In genomic region chr16:49470550-49470949, GRCh38 we compare ENCODE assay signal across 10 cellular contexts.
"Had no signal": no experiment of that assay in that cellular context is flagged by ENCODE, and none has a peak within 500 bp of the region (broad histone marks: within the 10 kb centered on the region; RNA-seq: fewer than 3 reads in every experiment).

No MANE protein-coding gene starts in this region.

- H3K4me3 Mint-ChIP-seq: activated CD4-positive, alpha-beta T cell treated with anti-CD3 and anti-CD28 coated beads, Interleukin-2, amount 10 ng/mL, durations not matched to agents 24 days and 14 days; activated T-helper 17 cell treated with anti-CD3 and anti-CD28 coated beads, Interleukin-2, amount 50 U/mL, for 72 hours; neural crest cell; stimulated activated effector memory CD8-positive, alpha-beta T cell treated with anti-CD3 and anti-CD28 coated beads, Interleukin-12 subunit alpha, Interleukin-12 subunit beta, amount 100 ng/mL, for 72 hours; T-helper 1 cell treated with Interleukin-12 subunit alpha and Interleukin-12 subunit beta and Interleukin-4 antibody, amounts not matched to agents 30 μg/mL and 1 μg/mL, for 36 hours had no signal

- ATAC-seq: activated T-helper 17 cell treated with anti-CD3 and anti-CD28 coated beads, Interleukin-2, amount 50 U/mL, for 72 hours; pancreas; stimulated activated effector memory CD8-positive, alpha-beta T cell treated with anti-CD3 and anti-CD28 coated beads, Interleukin-12 subunit alpha, Interleukin-12 subunit beta, amount 100 ng/mL, for 72 hours had no signal

- H3K9me3 Mint-ChIP-seq: activated CD4-positive, alpha-beta T cell treated with anti-CD3 and anti-CD28 coated beads, Interleukin-2, amount 10 ng/mL, durations not matched to agents 24 days and 14 days; activated T-helper 17 cell treated with anti-CD3 and anti-CD28 coated beads, Interleukin-2, amount 50 U/mL, for 72 hours; neural crest cell; stimulated activated effector memory CD8-positive, alpha-beta T cell treated with anti-CD3 and anti-CD28 coated beads, Interleukin-12 subunit alpha, Interleukin-12 subunit beta, amount 100 ng/mL, for 72 hours; T-helper 1 cell treated with Interleukin-12 subunit alpha and Interleukin-12 subunit beta and Interleukin-4 antibody, amounts not matched to agents 30 μg/mL and 1 μg/mL, for 36 hours had no signal

- DNase-seq: activated CD4-positive, alpha-beta T cell treated with anti-CD3 and anti-CD28 coated beads, Interleukin-2, amount 10 ng/mL, durations not matched to agents 24 days and 14 days; activated naive CD4-positive, alpha-beta T cell treated with anti-CD3 and anti-CD28 coated beads, Interleukin-2, amount 50 U/mL, for 16 hours; effector CD4-positive, alpha-beta T cell; foreskin fibroblast; thyroid gland had no signal

- H3K27me3 Mint-ChIP-seq: activated T-helper 17 cell treated with anti-CD3 and anti-CD28 coated beads, Interleukin-2, amount 50 U/mL, for 72 hours had no signal

- H3K27ac Mint-ChIP-seq: activated CD4-positive, alpha-beta T cell treated with anti-CD3 and anti-CD28 coated beads, Interleukin-2, amount 10 ng/mL, durations not matched to agents 24 days and 14 days; activated T-helper 17 cell treated with anti-CD3 and anti-CD28 coated beads, Interleukin-2, amount 50 U/mL, for 72 hours; stimulated activated effector memory CD8-positive, alpha-beta T cell treated with anti-CD3 and anti-CD28 coated beads, Interleukin-12 subunit alpha, Interleukin-12 subunit beta, amount 100 ng/mL, for 72 hours; T-helper 1 cell treated with Interleukin-12 subunit alpha and Interleukin-12 subunit beta and Interleukin-4 antibody, amounts not matched to agents 30 μg/mL and 1 μg/mL, for 36 hours had no signal

- H3K9me3 ChIP-seq: pancreas, thyroid gland had no signal

- H3K27me3 ChIP-seq: pancreas, thyroid gland had no signal

- H3K36me3 ChIP-seq: pancreas, thyroid gland had no signal

- H3K36me3 Mint-ChIP-seq: stimulated activated effector memory CD8-positive, alpha-beta T cell treated with anti-CD3 and anti-CD28 coated beads, Interleukin-12 subunit alpha, Interleukin-12 subunit beta, amount 100 ng/mL, for 72 hours had no signal

- H3K4me3 ChIP-seq: pancreas, thyroid gland had no signal

- H3K27ac ChIP-seq: pancreas, thyroid gland had no signal

- H3K4me1 Mint-ChIP-seq: activated CD4-positive, alpha-beta T cell treated with anti-CD3 and anti-CD28 coated beads, Interleukin-2, amount 10 ng/mL, durations not matched to agents 24 days and 14 days; activated T-helper 17 cell treated with anti-CD3 and anti-CD28 coated beads, Interleukin-2, amount 50 U/mL, for 72 hours; stimulated activated effector memory CD8-positive, alpha-beta T cell treated with anti-CD3 and anti-CD28 coated beads, Interleukin-12 subunit alpha, Interleukin-12 subunit beta, amount 100 ng/mL, for 72 hours had no signal

- H3K4me1 ChIP-seq: pancreas, thyroid gland had no signal
